Comparison of ENCODE assay signal across 8 cellular contexts in genomic region chr3:195863121-195864061, GRCh38. TPM values are rescaled to one million over a fixed set of nuclear protein-coding genes. Genes with fewer than 3 reads are reported as not detected.
A peak's percentile ranks its signal among the peaks of the same experiment; 100 is the strongest.
DNase-seq lines count a peak whose midpoint lies in the region; ATAC-seq and TF ChIP-seq lines count a peak whose summit lies in the region.

No MANE protein-coding gene starts in this region.

- H3K4me1 ChIP-seq in thyroid gland = peaks cover 3 to 8% of the 10 kb centered on the region in 2 donors

- 27 to 52% methylated on average over 11 to 24 of the region's 30 CpGs for WGBS in thyroid gland, 2 donors

- H3K36me3 Mint-ChIP-seq in activated naive CD4-positive, alpha-beta T cell treated with anti-CD3 and anti-CD28 coated beads, Interleukin-2, amount 50 U/mL, for 24 hours = no peaks in the 10 kb centered on the region
- H3K36me3 Mint-ChIP-seq in glutamatergic neuron (ENCODE audit: unreplicated experiment) (no peaks in the 10 kb centered on the region), progenitor cell of endocrine pancreas (ENCODE audit: insufficient read depth) (peaks cover 2% of the 10 kb centered on the region)

- no peaks in the 10 kb centered on the region for H3K27me3 ChIP-seq in thyroid gland

- H3K4me3 Mint-ChIP-seq in activated naive CD4-positive, alpha-beta T cell treated with anti-CD3 and anti-CD28 coated beads, Interleukin-2, amount 50 U/mL, for 24 hours = no peak overlapping the region
- no peak overlapping the region for H3K4me3 Mint-ChIP-seq in glutamatergic neuron (ENCODE audit: unreplicated experiment)
- H3K4me3 Mint-ChIP-seq in progenitor cell of endocrine pancreas (ENCODE audit: low read depth) = no peak overlapping the region

- no peak for ATAC-seq in GM19455 (IDR thresholded peaks at IDR 0.05; ENCODE audit: unreplicated experiment)

- H3K9me3 Mint-ChIP-seq in activated naive CD4-positive, alpha-beta T cell treated with anti-CD3 and anti-CD28 coated beads, Interleukin-2, amount 50 U/mL, for 24 hours = no peaks in the 10 kb centered on the region
- H3K9me3 Mint-ChIP-seq in glutamatergic neuron (ENCODE audit: unreplicated experiment) (no peaks in the 10 kb centered on the region), progenitor cell of endocrine pancreas (ENCODE audit: low read depth) (no peaks in the 10 kb centered on the region)

- no peaks in the 10 kb centered on the region for H3K9me3 ChIP-seq in thyroid gland

- peaks cover 6% of the 10 kb centered on the region for H3K4me1 Mint-ChIP-seq in activated naive CD4-positive, alpha-beta T cell treated with anti-CD3 and anti-CD28 coated beads, Interleukin-2, amount 50 U/mL, for 24 hours
- peaks cover 3% of the 10 kb centered on the region for H3K4me1 Mint-ChIP-seq in glutamatergic neuron (ENCODE audit: low read depth, unreplicated experiment)
- peaks cover 12% of the 10 kb centered on the region for H3K4me1 Mint-ChIP-seq in progenitor cell of endocrine pancreas (ENCODE audit: low read depth)

- TF ChIP-seq CTCF in glutamatergic neuron (IDR thresholded peaks at IDR 0.05; ENCODE audit: partially characterized antibody, unreplicated experiment) = peak; percentile 82
- TF ChIP-seq CTCF in progenitor cell of endocrine pancreas (IDR thresholded peaks at IDR 0.05; ENCODE audit: unreplicated experiment) = peak; percentile 91
- peak; percentile 76 to 98 (median 95) for TF ChIP-seq CTCF in thyroid gland (IDR thresholded peaks at IDR 0.05)

- H3K4me3 ChIP-seq in thyroid gland (replicated peaks in 1 of 3) = no peak overlapping the region

- DNase-seq in Daoy (ENCODE audit: low read depth) = peak; percentile 93
- DNase-seq in HS-5 (ENCODE audit: low read depth) = peak; percentile 15
- DNase-seq in SKM-1 treated with dmso at 0.1 percent for 144 hours (lab: John Stamatoyannopoulos, UW; ENCODE audit: unreplicated experiment) = peak; percentile 60
- DNase-seq in glutamatergic neuron = peak; percentile 95
- DNase-seq in progenitor cell of endocrine pancreas (ENCODE audit: low spot score, unreplicated experiment) = peak; percentile 76
- DNase-seq in thyroid gland = peak; percentile 91 to 94

- intact Hi-C loops in thyroid gland (cut with DNase I) = loop anchor here (2.0 to 5.0 kb wide), 2 partner anchors 31 to 54 kb away; no protein-coding TSS in a partner anchor

- H3K36me3 ChIP-seq in thyroid gland = peaks cover 7 to 10% of the 10 kb centered on the region in 2 donors

- peak overlapping the region; percentile 83 for H3K27ac Mint-ChIP-seq in activated naive CD4-positive, alpha-beta T cell treated with anti-CD3 and anti-CD28 coated beads, Interleukin-2, amount 50 U/mL, for 24 hours
- H3K27ac Mint-ChIP-seq in glutamatergic neuron (ENCODE audit: unreplicated experiment) = peak overlapping the region; percentile 72
- peak overlapping the region; percentile 21 for H3K27ac Mint-ChIP-seq in progenitor cell of endocrine pancreas

- no peak for TF ChIP-seq POLR2A in thyroid gland (IDR thresholded peaks at IDR 0.05)

- H3K27me3 Mint-ChIP-seq in activated naive CD4-positive, alpha-beta T cell treated with anti-CD3 and anti-CD28 coated beads, Interleukin-2, amount 50 U/mL, for 24 hours = no peaks in the 10 kb centered on the region
- H3K27me3 Mint-ChIP-seq in glutamatergic neuron (ENCODE audit: unreplicated experiment) (peaks cover 5% of the 10 kb centered on the region), progenitor cell of endocrine pancreas (peaks cover 8% of the 10 kb centered on the region)

- peak overlapping the region in 1 of 3 donors; percentile 40 for H3K27ac ChIP-seq in thyroid gland

RNA-seq across cellular contexts. Expression of gene TNK2, which starts 45.0 kb away (rescaled TPM):
- total RNA-seq in Daoy (2014; rRNA removed; shearing (Covaris generic)) = 6.5 and 8.8 TPM in 2 replicates
- total RNA-seq in glutamatergic neuron (ENCODE audit: unreplicated experiment) (46.2 TPM), progenitor cell of endocrine pancreas (57.3 and 73.6 TPM in 2 replicates), thyroid gland (10 to 100 TPM; 10.2 to 21.1 (median 12.7) TPM)

RNA-seq across cellular contexts. Expression of gene MUC4, which starts 51.7 kb away (rescaled TPM):
- not detected in 2 replicates for total RNA-seq in Daoy (2014; rRNA removed; shearing (Covaris generic))
- 2.5 TPM for total RNA-seq in glutamatergic neuron (ENCODE audit: unreplicated experiment)
- total RNA-seq in progenitor cell of endocrine pancreas = 0.44 and 0.60 TPM in 2 replicates
- total RNA-seq in thyroid gland = under 1 TPM in 2 of 4 donors, not detected in 2; 0.13 to 0.20 TPM

Comparison
In these comparisons a context has a peak if more than half of its experiments do, and no peak if none do; other contexts are left out.
1. DNase-seq: peak in every context shown above with its lines; median percentile 95 in glutamatergic neuron; 93 in Daoy; 92 in thyroid gland; 76 in progenitor cell of endocrine pancreas; 60 in SKM-1 treated with dmso at 0.1 percent for 144 hours; 15 in HS-5.
2. H3K27ac Mint-ChIP-seq: peak in every context shown above with its lines; median percentile 83 in activated naive CD4-positive, alpha-beta T cell treated with anti-CD3 and anti-CD28 coated beads, Interleukin-2, amount 50 U/mL, for 24 hours; 72 in glutamatergic neuron; 21 in progenitor cell of endocrine pancreas.